ENCODE assay signal across 31 cellular contexts in the genomic region with DNA sequence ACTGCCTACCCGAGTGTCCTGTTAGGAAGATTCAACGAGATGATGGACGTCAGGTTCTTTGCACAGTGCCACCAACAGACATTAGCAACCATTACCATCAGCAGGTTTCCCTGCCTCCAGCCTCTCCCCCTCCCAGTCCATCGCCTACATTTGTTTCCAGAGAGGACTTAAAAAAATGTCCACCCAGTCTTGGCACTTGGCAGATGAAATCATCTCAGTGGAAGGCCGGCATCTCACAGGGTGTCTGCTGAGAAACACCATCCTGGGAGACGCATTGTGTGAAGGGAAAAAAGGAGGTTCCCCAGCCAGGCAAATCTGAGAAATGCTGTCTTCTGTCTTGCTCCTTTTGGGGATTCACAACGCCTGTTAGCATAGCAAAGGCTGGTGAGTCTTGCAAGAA. TPM values are rescaled to one million over a fixed set of nuclear protein-coding genes. Genes with fewer than 3 reads are reported as not detected.
"Had no signal": no experiment of that assay in that cellular context is flagged by ENCODE, and none has a peak within 500 bp of the region (broad histone marks: within the 10 kb centered on the region; RNA-seq: fewer than 3 reads in every experiment).

No MANE protein-coding gene starts in this region.

- H3K4me3 ChIP-seq: esophagus muscularis mucosa, gastrocnemius medialis had no signal

- H3K27ac Mint-ChIP-seq: activated CD4-positive, alpha-beta memory T cell treated with anti-CD3 and anti-CD28 coated beads for 36 hours; activated CD4-positive, alpha-beta T cell treated with anti-CD3 and anti-CD28 coated beads for 36 hours; activated CD4-positive, alpha-beta T cell treated with anti-CD3 and anti-CD28 coated beads, Interleukin-2, amount 10 ng/mL, durations not matched to agents 24 days and 14 days; activated CD8-positive, alpha-beta memory T cell treated with anti-CD3 and anti-CD28 coated beads, Interleukin-2, amount 10 ng/mL, durations not matched to agents 7 days and 5 days; activated CD8-positive, alpha-beta T cell treated with anti-CD3 and anti-CD28 coated beads, Interleukin-2, amount 10 ng/mL, durations not matched to agents 7 days and 5 days; activated naive CD8-positive, alpha-beta T cell had no signal

- H3K4me3 Mint-ChIP-seq: activated CD4-positive, alpha-beta memory T cell treated with anti-CD3 and anti-CD28 coated beads for 36 hours; activated CD4-positive, alpha-beta T cell treated with anti-CD3 and anti-CD28 coated beads for 36 hours; activated CD4-positive, alpha-beta T cell treated with anti-CD3 and anti-CD28 coated beads, Interleukin-2, amount 10 ng/mL, durations not matched to agents 24 days and 14 days; activated CD8-positive, alpha-beta memory T cell treated with anti-CD3 and anti-CD28 coated beads, Interleukin-2, amount 10 ng/mL, durations not matched to agents 7 days and 5 days; activated CD8-positive, alpha-beta T cell treated with anti-CD3 and anti-CD28 coated beads, Interleukin-2, amount 10 ng/mL, durations not matched to agents 7 days and 5 days; activated naive CD8-positive, alpha-beta T cell; activated T-helper 17 cell treated with anti-CD3 and anti-CD28 coated beads, Interleukin-2, amount 50 U/mL, for 72 hours; central memory CD8-positive, alpha-beta T cell; effector memory CD8-positive, alpha-beta T cell had no signal

- H3K36me3 Mint-ChIP-seq: activated CD4-positive, alpha-beta memory T cell treated with anti-CD3 and anti-CD28 coated beads for 36 hours; activated CD8-positive, alpha-beta memory T cell treated with anti-CD3 and anti-CD28 coated beads, Interleukin-2, amount 10 ng/mL, durations not matched to agents 7 days and 5 days had no signal

- H3K4me1 Mint-ChIP-seq: activated CD4-positive, alpha-beta T cell treated with anti-CD3 and anti-CD28 coated beads for 36 hours; activated CD8-positive, alpha-beta memory T cell treated with anti-CD3 and anti-CD28 coated beads, Interleukin-2, amount 10 ng/mL, durations not matched to agents 7 days and 5 days; central memory CD8-positive, alpha-beta T cell had no signal

- H3K9me3 ChIP-seq: esophagus muscularis mucosa, gastrocnemius medialis had no signal

- ATAC-seq: activated CD4-positive, alpha-beta T cell treated with anti-CD3 and anti-CD28 coated beads for 36 hours; activated CD8-positive, alpha-beta memory T cell treated with anti-CD3 and anti-CD28 coated beads, Interleukin-2, amount 10 ng/mL, durations not matched to agents 7 days and 5 days; activated CD8-positive, alpha-beta T cell treated with anti-CD3 and anti-CD28 coated beads, Interleukin-2, amount 10 ng/mL, durations not matched to agents 7 days and 5 days; activated T-helper 17 cell treated with anti-CD3 and anti-CD28 coated beads, Interleukin-2, amount 50 U/mL, for 72 hours; effector memory CD8-positive, alpha-beta T cell; foreskin keratinocyte; gastrocnemius medialis had no signal

- H3K27ac ChIP-seq: brain microvascular endothelial cell, esophagus muscularis mucosa, foreskin keratinocyte, gastrocnemius medialis had no signal

- H3K27me3 ChIP-seq: brain microvascular endothelial cell, esophagus muscularis mucosa, foreskin keratinocyte, gastrocnemius medialis had no signal

- DNase-seq: activated CD4-positive, alpha-beta memory T cell treated with anti-CD3 and anti-CD28 coated beads for 36 hours; activated CD4-positive, alpha-beta T cell treated with anti-CD3 and anti-CD28 coated beads for 36 hours; activated CD4-positive, alpha-beta T cell treated with anti-CD3 and anti-CD28 coated beads, Interleukin-2, amount 10 ng/mL, durations not matched to agents 24 days and 14 days; activated CD4-positive, CD25-positive, alpha-beta regulatory T cell; activated CD4-positive, CD25-positive, alpha-beta regulatory T cell treated with anti-CD3 and anti-CD28 coated beads, Interleukin-2, amount 50 U/mL, for 72 hours; activated CD8-positive, alpha-beta memory T cell treated with anti-CD3 and anti-CD28 coated beads, Interleukin-2, amount 10 ng/mL, durations not matched to agents 7 days and 5 days; activated CD8-positive, alpha-beta memory T cell treated with anti-CD3 and anti-CD28 coated beads, Interleukin-2, amount 50 U/mL, for 4 hours; activated CD8-positive, alpha-beta T cell treated with anti-CD3 and anti-CD28 coated beads, Interleukin-2, amount 10 ng/mL, durations not matched to agents 7 days and 5 days; activated effector memory CD4-positive, alpha-beta T cell treated with Interleukin-2 at 50 U/mL for 16 hours; activated gamma-delta T cell treated with Interleukin-2 at 50 U/mL for 16 hours; activated naive CD4-positive, alpha-beta T cell treated with anti-CD3 and anti-CD28 coated beads, Interleukin-2, amount 50 U/mL, for 16 hours; activated naive CD4-positive, alpha-beta T cell treated with Interleukin-2 at 50 U/mL for 16 hours; activated T-cell treated with anti-CD3 and anti-CD28 coated beads, Interleukin-2, amount 50 U/mL, for 1 hour; amniotic stem cell; brain microvascular endothelial cell; cortex of kidney; dermis blood vessel endothelial cell; effector CD4-positive, alpha-beta T cell; effector memory CD8-positive, alpha-beta T cell; erythroblast; foreskin keratinocyte; gastrocnemius medialis; T-helper 2 cell had no signal

- H3K27me3 Mint-ChIP-seq: activated CD4-positive, alpha-beta memory T cell treated with anti-CD3 and anti-CD28 coated beads for 36 hours; activated CD4-positive, alpha-beta T cell treated with anti-CD3 and anti-CD28 coated beads for 36 hours; activated CD4-positive, alpha-beta T cell treated with anti-CD3 and anti-CD28 coated beads, Interleukin-2, amount 10 ng/mL, durations not matched to agents 24 days and 14 days; activated CD8-positive, alpha-beta memory T cell treated with anti-CD3 and anti-CD28 coated beads, Interleukin-2, amount 10 ng/mL, durations not matched to agents 7 days and 5 days; activated naive CD8-positive, alpha-beta T cell; activated T-helper 17 cell treated with anti-CD3 and anti-CD28 coated beads, Interleukin-2, amount 50 U/mL, for 72 hours; central memory CD8-positive, alpha-beta T cell; effector memory CD8-positive, alpha-beta T cell had no signal

- H3K4me1 ChIP-seq: foreskin keratinocyte, gastrocnemius medialis had no signal

- H3K36me3 ChIP-seq: brain microvascular endothelial cell, gastrocnemius medialis had no signal

- H3K9me3 Mint-ChIP-seq: activated CD4-positive, alpha-beta memory T cell treated with anti-CD3 and anti-CD28 coated beads for 36 hours; activated CD4-positive, alpha-beta T cell treated with anti-CD3 and anti-CD28 coated beads, Interleukin-2, amount 10 ng/mL, durations not matched to agents 24 days and 14 days; activated T-helper 17 cell treated with anti-CD3 and anti-CD28 coated beads, Interleukin-2, amount 50 U/mL, for 72 hours; central memory CD8-positive, alpha-beta T cell; effector memory CD8-positive, alpha-beta T cell had no signal

RNA-seq across cellular contexts. Expression of gene CRB2, which starts 58.2 kb away (rescaled TPM):
- total RNA-seq: activated CD4-positive, alpha-beta memory T cell treated with anti-CD3 and anti-CD28 coated beads for 36 hours; activated CD4-positive, alpha-beta T cell treated with anti-CD3 and anti-CD28 coated beads for 36 hours; activated CD4-positive, alpha-beta T cell treated with anti-CD3 and anti-CD28 coated beads, Interleukin-2, amount 10 ng/mL, durations not matched to agents 24 days and 14 days; activated CD8-positive, alpha-beta memory T cell treated with anti-CD3 and anti-CD28 coated beads for 36 hours; activated CD8-positive, alpha-beta memory T cell treated with anti-CD3 and anti-CD28 coated beads, Interleukin-2, amount 10 ng/mL, durations not matched to agents 7 days and 5 days; activated CD8-positive, alpha-beta T cell treated with anti-CD3 and anti-CD28 coated beads, Interleukin-2, amount 10 ng/mL, durations not matched to agents 7 days and 5 days; bronchial epithelial cell; cardiac septum; dermis blood vessel endothelial cell; foreskin keratinocyte; gastrocnemius medialis; T-helper 1 cell treated with Interleukin-12 subunit alpha and Interleukin-12 subunit beta and Interleukin-4 antibody, amounts not matched to agents 30 ng/mL and 1 ng/mL, for 36 hours had no signal
